ENCODE assay signal across 9 cellular contexts in the genomic region with DNA sequence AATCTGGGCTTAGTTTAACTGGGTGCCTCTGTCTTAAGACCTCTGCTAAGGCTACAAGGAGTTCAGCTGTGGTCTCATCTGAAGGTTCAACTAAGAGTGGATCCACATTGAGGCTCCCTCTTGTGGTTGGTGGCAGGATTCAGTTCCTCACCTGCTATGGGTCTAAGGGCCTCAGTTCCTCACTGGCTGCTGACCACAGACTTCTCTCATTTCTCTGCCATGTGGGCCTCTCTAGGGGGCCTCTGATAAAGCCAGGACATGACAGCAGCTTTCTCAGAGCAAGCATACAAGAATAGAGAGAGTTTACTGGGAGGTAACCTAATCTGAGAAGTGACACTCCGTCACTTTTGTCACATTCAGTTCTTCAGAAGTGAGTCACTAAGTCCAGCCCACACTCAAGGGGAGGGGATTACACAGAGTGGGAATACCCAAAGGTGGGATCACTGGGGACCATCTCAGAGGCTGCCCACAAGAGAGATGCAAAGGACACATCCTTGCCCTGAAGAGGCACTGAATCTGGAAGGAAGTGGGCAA. TPM values are rescaled to one million over a fixed set of nuclear protein-coding genes. Genes with fewer than 3 reads are reported as not detected.
DNase-seq lines count a peak whose midpoint lies in the region; ATAC-seq, FAIRE-seq and TF ChIP-seq lines count a peak whose summit lies in the region.
"Had no signal": no experiment of that assay in that cellular context is flagged by ENCODE, and none has a peak within 500 bp of the region (broad histone marks: within the 10 kb centered on the region; RNA-seq: fewer than 3 reads in every experiment).

No MANE protein-coding gene starts in this region.

- dilution Hi-C loops in keratinocyte (cut with MboI; ENCODE audit: extremely low pct_ligation_motif_present, low sequenced_read_pairs): no loop called here

- DNase-seq in ELF-1 (ENCODE audit: low read depth, low spot score): peak; percentile 30
- DNase-seq in HT1080 (ENCODE audit: low read depth): peak; percentile 42
- peak; percentile 57 for DNase-seq in WTC11 (ENCODE audit: low spot score)
- no peak for DNase-seq in keratinocyte (ENCODE audit: low read depth, low spot score)
- no peak for DNase-seq in NCI-H510A (lab: John Stamatoyannopoulos, UW)
- DNase-seq in inferior parietal cortex (ENCODE audit: extremely low spot score): no peak

- no peaks in the 10 kb centered on the region for H3K9me3 Mint-ChIP-seq in WTC11
- H3K9me3 Mint-ChIP-seq: T-helper 1 cell treated with Interleukin-12 subunit alpha and Interleukin-12 subunit beta and Interleukin-4 antibody, amounts not matched to agents 30 μg/mL and 1 μg/mL, for 36 hours had no signal

- no peaks in the 10 kb centered on the region for H3K36me3 ChIP-seq in keratinocyte (ENCODE audit: control insufficient read depth in 2 of 2, extremely low read depth in 1 of 2, insufficient read depth in 2 of 2, low read length in 2 of 2)

- H3K36me3 Mint-ChIP-seq in WTC11: no peaks in the 10 kb centered on the region

- H3K9ac ChIP-seq in keratinocyte (ENCODE audit: control insufficient read depth, extremely low read depth, insufficient read depth, low read length): no peak overlapping the region

- H3K27me3 ChIP-seq in keratinocyte (ENCODE audit: control insufficient read depth, extremely low read depth, insufficient read depth, low read length): no peaks in the 10 kb centered on the region

- H3K27me3 Mint-ChIP-seq in WTC11 (ENCODE audit: low read depth): no peaks in the 10 kb centered on the region; the same call in none of the 2 replicates

- H3K9me1 ChIP-seq in keratinocyte (ENCODE audit: control insufficient read depth, extremely low read depth, insufficient read depth, low read length): no peaks in the 10 kb centered on the region

- H3K27ac Mint-ChIP-seq in WTC11: no peak overlapping the region
- H3K27ac Mint-ChIP-seq: T-helper 1 cell treated with Interleukin-12 subunit alpha and Interleukin-12 subunit beta and Interleukin-4 antibody, amounts not matched to agents 30 μg/mL and 1 μg/mL, for 36 hours had no signal

- POLR2A ChIA-PET in WTC11 (lab: Charles Lee): no interaction called here

- H3K4me2 ChIP-seq in keratinocyte (ENCODE audit: control insufficient read depth, extremely low read depth, insufficient read depth, low read depth, low read length): no peak overlapping the region

- H3K79me2 ChIP-seq in keratinocyte (ENCODE audit: control insufficient read depth, insufficient read depth, low read length): no peaks in the 10 kb centered on the region

- ATAC-seq in GM19351 (IDR thresholded peaks at IDR 0.05; ENCODE audit: unreplicated experiment) (peak; percentile 89), WTC11 (peak; percentile 82), HG03439 (IDR thresholded peaks at IDR 0.05; ENCODE audit: unreplicated experiment) (no peak)

- H3K27ac ChIP-seq in keratinocyte (ENCODE audit: control insufficient read depth, insufficient read depth, low read length): no peak overlapping the region

- peaks cover 11% of the 10 kb centered on the region; the same call in 1 of the 2 replicates for H3K4me1 Mint-ChIP-seq in WTC11

- no peaks in the 10 kb centered on the region for H4K20me1 ChIP-seq in keratinocyte (ENCODE audit: control insufficient read depth, extremely low read depth, insufficient read depth, low read length)

- TF ChIP-seq CTCF in WTC11 (IDR thresholded peaks at IDR 0.05) (peak; percentile 46), keratinocyte (optimal IDR thresholded peaks at IDR 0.05 in 1 of 3, IDR thresholded peaks at IDR 0.05 in 1 of 3, conservative IDR thresholded peaks at IDR 0.05 in 1 of 3; ENCODE audit: extremely low read depth in 1 of 3, insufficient read depth in 2 of 3, low read length in 3 of 3) (peak; percentile 37 to 68 (median 47))

- no peaks in the 10 kb centered on the region for H3K9me3 ChIP-seq in keratinocyte (ENCODE audit: control insufficient read depth, low read depth, low read length)

- no peaks in the 10 kb centered on the region for H3K4me1 ChIP-seq in keratinocyte (ENCODE audit: control insufficient read depth, extremely low read depth, insufficient read depth, low read length)

- no peak overlapping the region for H3K4me3 Mint-ChIP-seq in WTC11
- H3K4me3 Mint-ChIP-seq: T-helper 1 cell treated with Interleukin-12 subunit alpha and Interleukin-12 subunit beta and Interleukin-4 antibody, amounts not matched to agents 30 μg/mL and 1 μg/mL, for 36 hours had no signal

- H3K4me3 ChIP-seq in keratinocyte (ENCODE audit: control insufficient read depth in 2 of 3, extremely low read depth in 1 of 3, insufficient read depth in 2 of 3, low read depth in 1 of 3, low read length in 3 of 3): no peak overlapping the region

- FAIRE-seq in keratinocyte (lab: Jason Lieb, UNC): no peak

- no peak overlapping the region for H2AFZ ChIP-seq in keratinocyte (ENCODE audit: control insufficient read depth, low read length)

- CTCF ChIA-PET in WTC11 (lab: Charles Lee): interaction anchor here (0.6 to 2.3 kb wide), 10 partner anchors 10 to 210 kb away, joined by 3 to 13 read pairs (median 4); partner anchors contain the start of gene ABAT

TF ChIP-seq in WTC11, 78 proteins besides CTCF, POLR2A, EP300 and RAD21:
- TF ChIP-seq, protein P1, sequence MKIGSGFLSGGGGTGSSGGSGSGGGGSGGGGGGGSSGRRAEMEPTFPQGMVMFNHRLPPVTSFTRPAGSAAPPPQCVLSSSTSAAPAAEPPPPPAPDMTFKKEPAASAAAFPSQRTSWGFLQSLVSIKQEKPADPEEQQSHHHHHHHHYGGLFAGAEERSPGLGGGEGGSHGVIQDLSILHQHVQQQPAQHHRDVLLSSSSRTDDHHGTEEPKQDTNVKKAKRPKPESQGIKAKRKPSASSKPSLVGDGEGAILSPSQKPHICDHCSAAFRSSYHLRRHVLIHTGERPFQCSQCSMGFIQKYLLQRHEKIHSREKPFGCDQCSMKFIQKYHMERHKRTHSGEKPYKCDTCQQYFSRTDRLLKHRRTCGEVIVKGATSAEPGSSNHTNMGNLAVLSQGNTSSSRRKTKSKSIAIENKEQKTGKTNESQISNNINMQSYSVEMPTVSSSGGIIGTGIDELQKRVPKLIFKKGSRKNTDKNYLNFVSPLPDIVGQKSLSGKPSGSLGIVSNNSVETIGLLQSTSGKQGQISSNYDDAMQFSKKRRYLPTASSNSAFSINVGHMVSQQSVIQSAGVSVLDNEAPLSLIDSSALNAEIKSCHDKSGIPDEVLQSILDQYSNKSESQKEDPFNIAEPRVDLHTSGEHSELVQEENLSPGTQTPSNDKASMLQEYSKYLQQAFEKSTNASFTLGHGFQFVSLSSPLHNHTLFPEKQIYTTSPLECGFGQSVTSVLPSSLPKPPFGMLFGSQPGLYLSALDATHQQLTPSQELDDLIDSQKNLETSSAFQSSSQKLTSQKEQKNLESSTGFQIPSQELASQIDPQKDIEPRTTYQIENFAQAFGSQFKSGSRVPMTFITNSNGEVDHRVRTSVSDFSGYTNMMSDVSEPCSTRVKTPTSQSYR (CRISPR knock-in tag; IDR thresholded peaks at IDR 0.05): no peak
- TF ChIP-seq GABPB1 (CRISPR knock-in tag; IDR thresholded peaks at IDR 0.05) (0 out of 2 replicates have a peak, but pooled peaks have one; percentile 23), GTF2I (CRISPR knock-in tag; conservative IDR thresholded peaks at IDR 0.05) (no peak), ETV6 (CRISPR knock-in tag; IDR thresholded peaks at IDR 0.05) (no peak), FOXK1 (CRISPR knock-in tag; IDR thresholded peaks at IDR 0.05) (no peak), OVOL2 (CRISPR knock-in tag; IDR thresholded peaks at IDR 0.05; ENCODE audit: borderline replicate concordance) (no peak)
- TF ChIP-seq, protein P2, sequence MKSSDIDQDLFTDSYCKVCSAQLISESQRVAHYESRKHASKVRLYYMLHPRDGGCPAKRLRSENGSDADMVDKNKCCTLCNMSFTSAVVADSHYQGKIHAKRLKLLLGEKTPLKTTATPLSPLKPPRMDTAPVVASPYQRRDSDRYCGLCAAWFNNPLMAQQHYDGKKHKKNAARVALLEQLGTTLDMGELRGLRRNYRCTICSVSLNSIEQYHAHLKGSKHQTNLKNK (CRISPR knock-in tag; IDR thresholded peaks at IDR 0.05): no peak
TF ChIP-seq in WTC11: peak in this region for 1.

RNA-seq across cellular contexts. Expression of gene ABAT, which starts 19.2 kb away (rescaled TPM):
- total RNA-seq in HT1080 (2014; rRNA removed; shearing (Covaris generic)): not detected in 2 replicates
- polyA plus RNA-seq in HT1080 (2015; cell fraction: cytosol; rRNA removed): 0.07 and 0.15 TPM in 2 replicates
- 0.02 and 0.05 TPM in 2 replicates for polyA plus RNA-seq in HT1080 (2015; cell fraction: nucleus; rRNA removed)
- total RNA-seq in WTC11 (2021): 4.4 to 6.6 TPM (median 5.4 TPM) in 3 replicates
- polyA plus RNA-seq in keratinocyte: 11.8 to 16.8 TPM (median 13.7 TPM) in 3 replicates
- polyA plus RNA-seq in keratinocyte (2011; ENCODE audit: low read depth): 5.5 TPM
- 13.0 and 15.7 TPM in 2 replicates for polyA plus RNA-seq in keratinocyte (2011; cell fraction: cytosol; rRNA removed)
- 28.8 and 29.8 TPM in 2 replicates for polyA plus RNA-seq in keratinocyte (2011; cell fraction: nucleus; rRNA removed)
- polyA plus RNA-seq in keratinocyte (2012; ENCODE audit: low replicate concordance): 2.9 and 11.8 TPM in 2 replicates
- polyA minus RNA-seq in keratinocyte: 11.7 to 17.1 TPM (median 13.6 TPM) in 3 replicates
- 11.1 TPM for polyA minus RNA-seq in keratinocyte (2011; cell fraction: cytosol; rRNA and poly(A)+ RNA removed)
- polyA minus RNA-seq in keratinocyte (2011; cell fraction: nucleus; rRNA and poly(A)+ RNA removed): 14.1 and 17.6 TPM in 2 replicates

RNA-seq across cellular contexts. Expression of gene METTL22, which starts 33.8 kb away (rescaled TPM):
- total RNA-seq in HT1080 (2014; rRNA removed; shearing (Covaris generic)): 17.0 and 25.8 TPM in 2 replicates
- 15.9 and 21.1 TPM in 2 replicates for polyA plus RNA-seq in HT1080 (2015; cell fraction: cytosol; rRNA removed)
- polyA plus RNA-seq in HT1080 (2015; cell fraction: nucleus; rRNA removed): 37.3 and 52.5 TPM in 2 replicates
- total RNA-seq in WTC11 (2021): 48.1 to 82.0 TPM (median 52.9 TPM) in 3 replicates
- 21.9 to 33.1 TPM (median 31.1 TPM) in 3 replicates for polyA plus RNA-seq in keratinocyte
- 10.5 TPM for polyA plus RNA-seq in keratinocyte (2011; ENCODE audit: low read depth)
- 18.5 and 27.3 TPM in 2 replicates for polyA plus RNA-seq in keratinocyte (2011; cell fraction: cytosol; rRNA removed)
- 58.8 and 67.5 TPM in 2 replicates for polyA plus RNA-seq in keratinocyte (2011; cell fraction: nucleus; rRNA removed)
- polyA plus RNA-seq in keratinocyte (2012; ENCODE audit: low replicate concordance): 13.2 and 18.5 TPM in 2 replicates
- 39.2 to 82.0 TPM (median 43.8 TPM) in 3 replicates for polyA minus RNA-seq in keratinocyte
- 49.3 TPM for polyA minus RNA-seq in keratinocyte (2011; cell fraction: cytosol; rRNA and poly(A)+ RNA removed)
- 25.0 and 25.1 TPM in 2 replicates for polyA minus RNA-seq in keratinocyte (2011; cell fraction: nucleus; rRNA and poly(A)+ RNA removed)

Comparison
In these comparisons a context has a peak if more than half of its experiments do, and no peak if none do; other contexts are left out.
1. DNase-seq: peak in ELF-1 (single experiment), HT1080 (single experiment) and WTC11 (single experiment); none in keratinocyte (single experiment), NCI-H510A (single experiment) and inferior parietal cortex (single experiment).